ENCODE assay signal across 8 cellular contexts in the genomic region with DNA sequence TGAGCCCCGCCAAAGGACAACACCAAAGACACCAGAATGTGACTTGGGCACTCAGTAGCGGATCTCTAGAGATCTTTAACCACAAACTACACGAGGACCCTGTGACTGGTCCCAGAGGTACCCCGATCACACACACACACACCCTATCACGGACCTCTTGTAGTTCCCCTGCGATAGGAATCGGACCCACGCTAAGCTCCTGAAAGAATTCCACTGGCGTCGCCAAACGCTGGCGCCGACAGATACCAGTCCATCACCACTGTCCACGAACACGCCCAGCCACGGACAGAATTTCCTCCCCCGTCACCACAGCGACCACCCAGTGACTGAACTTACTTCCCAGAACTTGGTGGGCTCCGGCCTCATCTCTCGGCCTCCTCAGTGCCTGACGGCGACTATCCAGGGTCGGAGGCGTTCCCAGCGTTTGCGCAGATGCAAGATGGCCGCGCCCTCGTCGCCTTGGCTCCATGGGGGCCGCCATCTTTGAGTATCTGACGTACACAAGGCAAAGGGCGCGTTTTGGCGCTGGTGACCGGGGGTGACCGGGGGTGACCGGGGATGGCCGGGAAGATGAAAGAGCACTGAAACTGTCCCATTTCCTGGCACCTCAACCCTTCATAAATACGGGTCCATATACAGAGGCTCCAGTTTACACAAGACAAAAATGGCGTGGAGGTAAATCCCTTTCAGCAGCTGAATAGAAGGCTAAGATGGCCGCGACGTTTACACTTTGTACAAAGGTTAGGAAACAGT. TPM values are rescaled to one million over a fixed set of nuclear protein-coding genes. Genes with fewer than 3 reads are reported as not detected.
DNase-seq lines count a peak whose midpoint lies in the region; ATAC-seq lines count a peak whose summit lies in the region.

TSS of gene ZNF615 (minus strand) at position 407 of the 753 bp plus-strand sequence. CDS start 4,500 bp downstream, outside the sequence.

- peak; percentile 76 for DNase-seq in DMS79 (lab: John Stamatoyannopoulos, UW)
- DNase-seq in LoVo (ENCODE audit: low spot score) = peak; percentile 75
- peak; percentile 75 for DNase-seq in SK-N-DZ (ENCODE audit: low spot score)
- peak; percentile 87 to 89 for DNase-seq in activated naive CD4-positive, alpha-beta T cell treated with anti-CD3 and anti-CD28 coated beads, Interleukin-2, amount 50 U/mL, for 72 hours (ENCODE audit: low spot score in 2 of 2)
- DNase-seq in glomerular endothelial cell (ENCODE audit: extremely low read depth, low read depth, low spot score) = peak; percentile 56
- DNase-seq in nucleus accumbens (lab: John Stamatoyannopoulos, UW) = peak in 55 of 56 donors; percentile 42 to 96 (median 89)
- peak; percentile 53 to 94 (median 88) for DNase-seq in substantia nigra (lab: John Stamatoyannopoulos, UW)

- H3K27ac Mint-ChIP-seq in activated naive CD4-positive, alpha-beta T cell treated with anti-CD3 and anti-CD28 coated beads, Interleukin-2, amount 50 U/mL, for 72 hours = peak within 1 kb of the TSS; percentile 90 to 98

- peak within 1 kb of the TSS; percentile 95 for H3K27ac ChIP-seq in substantia nigra (ENCODE audit: low read depth, low read length, poor library complexity, severe bottlenecking)

- H3K9me3 Mint-ChIP-seq in activated naive CD4-positive, alpha-beta T cell treated with anti-CD3 and anti-CD28 coated beads, Interleukin-2, amount 50 U/mL, for 72 hours = peaks cover 21 to 23% of the 10 kb centered on the region in 2 donors

- peaks cover 45 to 89% of the 10 kb centered on the region in 2 donors for H3K36me3 Mint-ChIP-seq in activated naive CD4-positive, alpha-beta T cell treated with anti-CD3 and anti-CD28 coated beads, Interleukin-2, amount 50 U/mL, for 72 hours

- ATAC-seq in GM21723 (IDR thresholded peaks at IDR 0.05; ENCODE audit: unreplicated experiment) = peak; percentile 84
- ATAC-seq in activated naive CD4-positive, alpha-beta T cell treated with anti-CD3 and anti-CD28 coated beads, Interleukin-2, amount 50 U/mL, for 72 hours = peak; percentile 95 to 97

RNA-seq across cellular contexts. Expression of gene ZNF615, which starts in this region (rescaled TPM):
- polyA plus RNA-seq in SK-N-DZ (2014; cell fraction: cytosol; rRNA removed) = 1.5 and 2.1 TPM in 2 replicates
- polyA plus RNA-seq in SK-N-DZ (2014; cell fraction: nucleus; rRNA removed) = 1.3 and 4.3 TPM in 2 replicates
- total RNA-seq in activated naive CD4-positive, alpha-beta T cell treated with anti-CD3 and anti-CD28 coated beads, Interleukin-2, amount 50 U/mL, for 72 hours = 10 to 100 TPM in 1 of 2 donors, 1 to 10 TPM in 1; 9.9 to 17.1 TPM
- total RNA-seq in glomerular endothelial cell = 3.2 and 6.1 TPM in 2 replicates

Comparison
In these comparisons a context has a peak if more than half of its experiments do, and no peak if none do; other contexts are left out.
1. Peak in every context shown above with its lines: DNase-seq, ATAC-seq and H3K27ac ChIP-seq.